In the genomic region with DNA sequence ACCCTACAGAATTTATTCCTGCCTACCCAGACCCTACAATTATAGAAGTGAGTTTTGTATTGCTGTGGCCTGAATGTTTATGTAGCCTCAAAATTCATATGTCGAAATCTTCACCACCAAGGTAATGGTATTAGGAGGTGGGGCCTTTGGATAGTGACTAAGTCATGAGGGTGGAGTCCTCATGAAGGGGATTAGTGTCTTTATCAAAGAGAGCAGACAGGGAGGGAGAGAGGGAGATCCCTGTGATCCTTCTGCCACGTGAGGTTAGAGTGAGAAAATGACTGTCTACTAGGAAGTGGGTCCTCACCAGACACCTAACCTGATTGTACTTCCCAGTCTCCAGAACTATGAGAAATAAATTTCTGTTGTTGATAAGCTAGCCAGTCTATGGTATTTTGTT, we compare ENCODE assay signal across 26 cellular contexts. TPM values are rescaled to one million over a fixed set of nuclear protein-coding genes. Genes with fewer than 3 reads are reported as not detected.
DNase-seq lines count a peak whose midpoint lies in the region; ATAC-seq and TF ChIP-seq lines count a peak whose summit lies in the region.
"Had no signal": no experiment of that assay in that cellular context is flagged by ENCODE, and none has a peak within 500 bp of the region (broad histone marks: within the 10 kb centered on the region; RNA-seq: fewer than 3 reads in every experiment).

No MANE protein-coding gene starts in this region.

- H3K27me3 ChIP-seq in RWPE2 (ENCODE audit: insufficient read depth, poor library complexity, severe bottlenecking), result no peaks in the 10 kb centered on the region
- no peaks in the 10 kb centered on the region for H3K27me3 ChIP-seq in mammary epithelial cell (ENCODE audit: insufficient read depth, low read length)
- H3K27me3 ChIP-seq: BLaER1 treated with 17β-estradiol and CSF1 and Interleukin-3, amounts not matched to agents 10 nM and 100 nM; testis had no signal

- no peak overlapping the region for H3K4me2 ChIP-seq in mammary epithelial cell (ENCODE audit: insufficient read depth, low read depth, low read length)
- H3K4me2 ChIP-seq: BLaER1 treated with 17β-estradiol and CSF1 and Interleukin-3, amounts not matched to agents 10 nM and 100 nM had no signal

- ATAC-seq in RWPE2 (ENCODE audit: low read depth) (peak; percentile 74), HG02938 (IDR thresholded peaks at IDR 0.05; ENCODE audit: unreplicated experiment) (no peak)
- ATAC-seq: left cardiac atrium; sciatic nerve; stimulated activated naive CD8-positive, alpha-beta T cell treated with anti-CD3 and anti-CD28 coated beads, Interleukin-15, Interleukin-2, amounts not matched to agents 100 U/mL and 50 U/mL, for 24 hours had no signal

- H3K9ac ChIP-seq in mammary epithelial cell (ENCODE audit: insufficient read depth, low read length), result no peak overlapping the region
- H3K9ac ChIP-seq: BLaER1 treated with 17β-estradiol and CSF1 and Interleukin-3, amounts not matched to agents 10 nM and 100 nM had no signal

- H3K36me3 ChIP-seq in RWPE2 (ENCODE audit: low read depth) (no peaks in the 10 kb centered on the region), mammary epithelial cell (ENCODE audit: insufficient read depth, low read length) (no peaks in the 10 kb centered on the region)
- H3K36me3 ChIP-seq: BLaER1 treated with 17β-estradiol and CSF1 and Interleukin-3, amounts not matched to agents 10 nM and 100 nM had no signal

- TF ChIP-seq CTCF in RWPE2 (IDR thresholded peaks at IDR 0.05; ENCODE audit: poor library complexity, severe bottlenecking) (no peak), mammary epithelial cell (conservative IDR thresholded peaks at IDR 0.05 in 1 of 2, IDR thresholded peaks at IDR 0.05 in 1 of 2; ENCODE audit: extremely low read depth in 1 of 2, insufficient read depth in 1 of 2, low read depth in 1 of 2, low read length in 2 of 2) (no peak)

- BruUV-seq in mammary epithelial cell (replicated peaks; lab: Mats Ljungman, UMichigan), result no TSS peak

- WGBS in mammary epithelial cell (ENCODE audit: low coverage, missing lambda C conversion rate), result 64% methylated on average over 2 of the region's 2 CpGs

- H2AFZ ChIP-seq in mammary epithelial cell (ENCODE audit: low read depth, low read length), result no peak overlapping the region

- H4K20me1 ChIP-seq in mammary epithelial cell (ENCODE audit: insufficient read depth, low read length), result no peaks in the 10 kb centered on the region
- H4K20me1 ChIP-seq: BLaER1 treated with 17β-estradiol and CSF1 and Interleukin-3, amounts not matched to agents 10 nM and 100 nM had no signal

- DNase-seq in HT1080 (ENCODE audit: low read depth) (peak; percentile 33), RWPE2 (ENCODE audit: low spot score) (no peak), mammary epithelial cell (peak; percentile 46), iris pigment epithelial cell (ENCODE audit: low read depth) (peak; percentile 55), occipital lobe (lab: John Stamatoyannopoulos, UW) (no peak), NCI-H1048 (lab: John Stamatoyannopoulos, UW) (no peak), G401 (ENCODE audit: low spot score) (no peak)
- DNase-seq: activated CD4-positive, alpha-beta T cell treated with anti-CD3 and anti-CD28 coated beads for 48 hours; activated gamma-delta T cell; activated T-cell treated with anti-CD3 and anti-CD28 coated beads, Interleukin-2, amount 50 U/mL, for 1 hour; dermis blood vessel endothelial cell; left cardiac atrium; NCI-H1092 treated with DMSO at 0.1 percent for 48 hours; NCI-H1930; NCI-H2227 treated with DMSO at 0.1 percent for 48 hours; NCI-H69; stimulated activated naive CD8-positive, alpha-beta T cell treated with anti-CD3 and anti-CD28 coated beads, Interleukin-15, Interleukin-2, amounts not matched to agents 100 U/mL and 50 U/mL, for 24 hours; testis had no signal

- in situ Hi-C loops in mammary epithelial cell (cut with MboI; ENCODE audit: low sequenced_read_pairs in 2 of 2), result no loop called here
- in situ Hi-C loops in G401 (cut with HindIII; ENCODE audit: low sequenced_read_pairs), result no loop called here

- no peaks in the 10 kb centered on the region for H3K79me2 ChIP-seq in mammary epithelial cell (ENCODE audit: insufficient read depth, low read length)

- H3K27ac ChIP-seq in RWPE2 (ENCODE audit: poor library complexity, severe bottlenecking) (no peak overlapping the region), mammary epithelial cell (ENCODE audit: insufficient read depth, low read depth, low read length) (no peak overlapping the region)
- H3K27ac ChIP-seq: BLaER1 treated with 17β-estradiol and CSF1 and Interleukin-3, amounts not matched to agents 10 nM and 100 nM; testis had no signal

- intact Hi-C loops in mammary epithelial cell (cut with micrococcal nuclease), result no loop called here

- CTCF ChIA-PET in mammary epithelial cell (lab: Charles Lee; ENCODE audit: low non-redundant PET), result no interaction called here

- H3K4me1 ChIP-seq in RWPE2 (ENCODE audit: insufficient read depth, poor library complexity, severe bottlenecking) (no peaks in the 10 kb centered on the region), mammary epithelial cell (ENCODE audit: insufficient read depth, low read length) (no peaks in the 10 kb centered on the region)
- H3K4me1 ChIP-seq: BLaER1 treated with 17β-estradiol and CSF1 and Interleukin-3, amounts not matched to agents 10 nM and 100 nM; Caco-2; testis had no signal

- H3K9me3 ChIP-seq in RWPE2 (ENCODE audit: severe bottlenecking) (no peaks in the 10 kb centered on the region), mammary epithelial cell (replicated peaks; ENCODE audit: insufficient read depth, low read length) (no peaks in the 10 kb centered on the region)
- H3K9me3 ChIP-seq: testis had no signal

- dilution Hi-C loops in mammary epithelial cell (cut with HindIII; ENCODE audit: low sequenced_read_pairs), result no loop called here

- H3K4me3 ChIP-seq in RWPE2 (ENCODE audit: severe bottlenecking) (no peak overlapping the region), mammary epithelial cell (replicated peaks in 1 of 3; ENCODE audit: insufficient read depth in 1 of 3, low read depth in 2 of 3, low read length in 3 of 3) (no peak overlapping the region)
- H3K4me3 ChIP-seq: BLaER1 treated with 17β-estradiol and CSF1 and Interleukin-3, amounts not matched to agents 10 nM and 100 nM; testis had no signal

RNA-seq across cellular contexts. Expression of gene DUXB, which starts 1.0 kb away (rescaled TPM):
- total RNA-seq in HT1080 (2014; rRNA removed; shearing (Covaris generic)), result not detected in 2 replicates
- polyA plus RNA-seq in HT1080 (2015; cell fraction: cytosol; rRNA removed), result not detected in 2 replicates
- polyA plus RNA-seq in HT1080 (2015; cell fraction: nucleus; rRNA removed), result not detected in 2 replicates
- total RNA-seq in mammary epithelial cell (not detected), occipital lobe (not detected)
- polyA plus RNA-seq in mammary epithelial cell, result not detected
- not detected for polyA minus RNA-seq in mammary epithelial cell
- not detected in 2 replicates for total RNA-seq in G401 (2014; rRNA removed; shearing (Covaris generic))
- total RNA-seq: activated CD8-positive, alpha-beta memory T cell treated with anti-CD3 and anti-CD28 coated beads for 36 hours; Caco-2; dermis blood vessel endothelial cell; left cardiac atrium; LHCN-M2; progenitor cell of endocrine pancreas; sciatic nerve; testis; urinary bladder had no signal
- polyA plus RNA-seq: urinary bladder had no signal

RNA-seq across cellular contexts. Expression of gene CPHXL, which starts 24.0 kb away (rescaled TPM):
- not detected in 2 replicates for total RNA-seq in HT1080 (2014; rRNA removed; shearing (Covaris generic))
- not detected in 2 replicates for polyA plus RNA-seq in HT1080 (2015; cell fraction: cytosol; rRNA removed)
- polyA plus RNA-seq in HT1080 (2015; cell fraction: nucleus; rRNA removed), result not detected in 2 replicates
- total RNA-seq in mammary epithelial cell, result not detected
- not detected for polyA plus RNA-seq in mammary epithelial cell
- not detected for polyA minus RNA-seq in mammary epithelial cell
- total RNA-seq in occipital lobe, result not detected
- not detected in 2 replicates for total RNA-seq in G401 (2014; rRNA removed; shearing (Covaris generic))
- total RNA-seq: activated CD8-positive, alpha-beta memory T cell treated with anti-CD3 and anti-CD28 coated beads for 36 hours; Caco-2; dermis blood vessel endothelial cell; left cardiac atrium; LHCN-M2; progenitor cell of endocrine pancreas; sciatic nerve; urinary bladder had no signal
- polyA plus RNA-seq: urinary bladder had no signal

RNA-seq across cellular contexts. Expression of gene CPHXL2, which starts 25.4 kb away (rescaled TPM):
- total RNA-seq in HT1080 (2014; rRNA removed; shearing (Covaris generic)), result not detected in 2 replicates
- not detected in 2 replicates for polyA plus RNA-seq in HT1080 (2015; cell fraction: cytosol; rRNA removed)
- not detected in 2 replicates for polyA plus RNA-seq in HT1080 (2015; cell fraction: nucleus; rRNA removed)
- total RNA-seq in mammary epithelial cell (not detected), occipital lobe (not detected)
- not detected for polyA plus RNA-seq in mammary epithelial cell
- polyA minus RNA-seq in mammary epithelial cell, result not detected
- not detected in 2 replicates for total RNA-seq in G401 (2014; rRNA removed; shearing (Covaris generic))
- total RNA-seq: activated CD8-positive, alpha-beta memory T cell treated with anti-CD3 and anti-CD28 coated beads for 36 hours; Caco-2; dermis blood vessel endothelial cell; left cardiac atrium; LHCN-M2; progenitor cell of endocrine pancreas; sciatic nerve; urinary bladder had no signal
- polyA plus RNA-seq: urinary bladder had no signal

RNA-seq across cellular contexts. Expression of gene TERF2IP, which starts 54.7 kb away (rescaled TPM):
- 38.6 and 46.8 TPM in 2 replicates for total RNA-seq in HT1080 (2014; rRNA removed; shearing (Covaris generic))
- 61.6 and 67.9 TPM in 2 replicates for polyA plus RNA-seq in HT1080 (2015; cell fraction: cytosol; rRNA removed)
- 64.0 and 64.2 TPM in 2 replicates for polyA plus RNA-seq in HT1080 (2015; cell fraction: nucleus; rRNA removed)
- total RNA-seq in mammary epithelial cell (10 to 100 TPM; 31.7 to 40.3 TPM), occipital lobe (143 TPM)
- 15.5 TPM for polyA plus RNA-seq in mammary epithelial cell
- 2.8 TPM for polyA minus RNA-seq in mammary epithelial cell
- 23.8 and 34.3 TPM in 2 replicates for total RNA-seq in G401 (2014; rRNA removed; shearing (Covaris generic))

RNA-seq across cellular contexts. Expression of gene KARS1, which starts 54.8 kb away (rescaled TPM):
- 351 and 352 TPM in 2 replicates for total RNA-seq in HT1080 (2014; rRNA removed; shearing (Covaris generic))
- polyA plus RNA-seq in HT1080 (2015; cell fraction: cytosol; rRNA removed), result 273 and 281 TPM in 2 replicates
- polyA plus RNA-seq in HT1080 (2015; cell fraction: nucleus; rRNA removed), result 261 and 272 TPM in 2 replicates
- total RNA-seq in mammary epithelial cell (100 to 1,000 TPM; 114 to 162 TPM), occipital lobe (79.4 TPM)
- polyA plus RNA-seq in mammary epithelial cell, result 165 TPM
- polyA minus RNA-seq in mammary epithelial cell, result 178 TPM
- total RNA-seq in G401 (2014; rRNA removed; shearing (Covaris generic)), result 266 and 292 TPM in 2 replicates

Comparison
In these comparisons a context has a peak if more than half of its experiments do, and no peak if none do; other contexts are left out.
1. DNase-seq: peak in HT1080 (single experiment), mammary epithelial cell (single experiment) and iris pigment epithelial cell (single experiment); none in RWPE2 (single experiment), occipital lobe (single experiment), NCI-H1048 (single experiment) and G401 (single experiment).